ENCODE assay signal across 22 cellular contexts in genomic region chr20:62473717-62474584, GRCh38. TPM values are rescaled to one million over a fixed set of nuclear protein-coding genes. Genes with fewer than 3 reads are reported as not detected.
DNase-seq lines count a peak whose midpoint lies in the region; ATAC-seq, FAIRE-seq and TF ChIP-seq lines count a peak whose summit lies in the region.
"Had no signal": no experiment of that assay in that cellular context is flagged by ENCODE, and none has a peak within 500 bp of the region (broad histone marks: within the 10 kb centered on the region; RNA-seq: fewer than 3 reads in every experiment).

No MANE protein-coding gene starts in this region.

- H3K4me3 Mint-ChIP-seq in GM23338 (peak overlapping the region; percentile 61), WTC11 (peak overlapping the region; percentile 60), progenitor cell of endocrine pancreas (ENCODE audit: low read depth) (peak overlapping the region; percentile 55), T-cell (peak overlapping the region in 1 of 3 donors; percentile 44)
- H3K4me3 Mint-ChIP-seq: activated CD4-positive, alpha-beta T cell treated with anti-CD3 and anti-CD28 coated beads for 36 hours; activated naive CD4-positive, alpha-beta T cell treated with anti-CD3 and anti-CD28 coated beads, Interleukin-2, amount 50 U/mL, for 24 hours had no signal

- H3K4me2 ChIP-seq in GM23338 = peak overlapping the region; percentile 75

- no peak overlapping the region for H3K27ac ChIP-seq in GM23338 (ENCODE audit: low read depth)
- H3K27ac ChIP-seq: body of pancreas, SJSA1, suprapubic skin had no signal

- peaks cover 57% of the 10 kb centered on the region for H3K27me3 ChIP-seq in GM23338 (ENCODE audit: insufficient read depth)

- peak overlapping the region; percentile 64 for H3K4me3 ChIP-seq in GM23338
- H3K4me3 ChIP-seq: body of pancreas, SJSA1 had no signal

- FAIRE-seq in D721Med (lab: Jason Lieb, UNC) = no peak
- FAIRE-seq: GM18507 had no signal

- no peaks in the 10 kb centered on the region for H4K20me1 ChIP-seq in GM23338 (replicated peaks; ENCODE audit: insufficient read depth)

- DNase-seq in GM23338 (ENCODE audit: low spot score) (peak; percentile 60), WTC11 (ENCODE audit: low spot score) (peak; percentile 49), islet precursor cell (peak; percentile 78), progenitor cell of endocrine pancreas (ENCODE audit: low spot score, unreplicated experiment) (no peak), T-cell (no peak), D721Med (ENCODE audit: insufficient read length, low spot score) (no peak), NCI-H1436 treated with DMSO at 0.1 percent for 48 hours (lab: John Stamatoyannopoulos, UW) (no peak)
- no peak for DNase-seq in activated CD4-positive, alpha-beta T cell treated with anti-CD3 and anti-CD28 coated beads, Interleukin-2, amount 50 U/mL, for 1 hour
- DNase-seq: activated CD4-positive, alpha-beta T cell treated with anti-CD3 and anti-CD28 coated beads for 36 hours; AML-193; body of pancreas; head of caudate nucleus; left colon; naive thymus-derived CD8-positive, alpha-beta T cell; NCI-H2081; stimulated activated CD4-positive, alpha-beta T cell treated with anti-CD3 and anti-CD28 coated beads, Interleukin-2, amount 100 ng/mL, for 24 hours; T-helper 9 cell had no signal

- no peak overlapping the region for H3K27ac Mint-ChIP-seq in GM23338
- no peak overlapping the region for H3K27ac Mint-ChIP-seq in WTC11
- no peak overlapping the region for H3K27ac Mint-ChIP-seq in progenitor cell of endocrine pancreas
- H3K27ac Mint-ChIP-seq in T-cell = no peak overlapping the region
- H3K27ac Mint-ChIP-seq: activated CD4-positive, alpha-beta T cell treated with anti-CD3 and anti-CD28 coated beads for 36 hours; activated naive CD4-positive, alpha-beta T cell treated with anti-CD3 and anti-CD28 coated beads, Interleukin-2, amount 50 U/mL, for 24 hours had no signal

- H3K36me3 Mint-ChIP-seq in GM23338 (ENCODE audit: low read depth) (peaks cover 4% of the 10 kb centered on the region; the same call in 1 of the 3 replicates), WTC11 (no peaks in the 10 kb centered on the region), progenitor cell of endocrine pancreas (ENCODE audit: insufficient read depth) (no peaks in the 10 kb centered on the region), T-cell (no peaks in the 10 kb centered on the region)
- H3K36me3 Mint-ChIP-seq: activated naive CD4-positive, alpha-beta T cell treated with anti-CD3 and anti-CD28 coated beads, Interleukin-2, amount 50 U/mL, for 24 hours had no signal

- H3K4me1 Mint-ChIP-seq in GM23338 (peaks cover 22% of the 10 kb centered on the region), WTC11 (peaks cover 15% of the 10 kb centered on the region), progenitor cell of endocrine pancreas (ENCODE audit: low read depth) (peaks cover 17% of the 10 kb centered on the region), T-cell (peaks cover 2 to 12% (median 8%) of the 10 kb centered on the region in 3 donors)
- H3K4me1 Mint-ChIP-seq: activated CD4-positive, alpha-beta T cell treated with anti-CD3 and anti-CD28 coated beads for 36 hours had no signal

- no peaks in the 10 kb centered on the region for H3K36me3 ChIP-seq in GM23338 (ENCODE audit: insufficient read depth)
- H3K36me3 ChIP-seq: SJSA1, suprapubic skin had no signal

- POLR2A ChIA-PET in WTC11 (lab: Charles Lee) = interaction anchor here (0.7 kb wide), 1 partner anchor 10 kb away, joined by 3 read pairs; no protein-coding TSS in a partner anchor
- POLR2A ChIA-PET in T-cell (lab: Charles Lee) = no interaction called here

- CTCF ChIA-PET in WTC11 (lab: Charles Lee) = interaction anchor here (0.6 to 3.3 kb wide), 3 partner anchors 26 to 87 kb away, joined by 4 to 16 read pairs (median 4); partner anchors contain the start of gene RPS21
- CTCF ChIA-PET in T-cell (lab: Charles Lee) = interaction anchor here in 1 of 2 donors (0.6 kb wide), 1 partner anchor 26 kb away, joined by 4 read pairs; no protein-coding TSS in a partner anchor

- H3F3A ChIP-seq in GM23338 (replicated peaks; ENCODE audit: low read depth) = 0 out of 2 replicates have a peak, but pooled peaks cover 10% of the 10 kb centered on the region

- no peaks in the 10 kb centered on the region for H3K79me2 ChIP-seq in GM23338 (replicated peaks; ENCODE audit: insufficient read depth)

- peaks cover 62% of the 10 kb centered on the region for H3K27me3 Mint-ChIP-seq in GM23338 (ENCODE audit: insufficient read depth, low read depth, poor library complexity)
- H3K27me3 Mint-ChIP-seq in WTC11 (ENCODE audit: low read depth) = peaks cover 62% of the 10 kb centered on the region
- H3K27me3 Mint-ChIP-seq in progenitor cell of endocrine pancreas = peaks cover 44% of the 10 kb centered on the region
- peaks cover 42 to 55% of the 10 kb centered on the region in 2 donors for H3K27me3 Mint-ChIP-seq in T-cell

- TF ChIP-seq CTCF in GM23338 (conservative IDR thresholded peaks at IDR 0.05; ENCODE audit: low read depth in 2 of 2) (no peak), WTC11 (IDR thresholded peaks at IDR 0.05) (no peak), progenitor cell of endocrine pancreas (IDR thresholded peaks at IDR 0.05; ENCODE audit: unreplicated experiment) (no peak), D721Med (IDR thresholded peaks at IDR 0.05; ENCODE audit: insufficient read depth, missing control alignments) (no peak)

- peak overlapping the region; percentile 29; the same call in 1 of the 2 replicates for H2AFZ ChIP-seq in GM23338

- 0 out of 3 replicates have a peak, but pooled peaks cover 3% of the 10 kb centered on the region for H3K9me3 Mint-ChIP-seq in GM23338
- no peaks in the 10 kb centered on the region for H3K9me3 Mint-ChIP-seq in WTC11
- no peaks in the 10 kb centered on the region for H3K9me3 Mint-ChIP-seq in progenitor cell of endocrine pancreas (ENCODE audit: low read depth)
- H3K9me3 Mint-ChIP-seq in T-cell = no peaks in the 10 kb centered on the region
- H3K9me3 Mint-ChIP-seq: activated naive CD4-positive, alpha-beta T cell treated with anti-CD3 and anti-CD28 coated beads, Interleukin-2, amount 50 U/mL, for 24 hours; naive thymus-derived CD8-positive, alpha-beta T cell had no signal

- peaks cover 8% of the 10 kb centered on the region for H3K4me1 ChIP-seq in GM23338 (ENCODE audit: insufficient read depth)
- H3K4me1 ChIP-seq: SJSA1 had no signal

- ATAC-seq in GM23338 (peak; percentile 14), WTC11 (no peak; the same call in 1 of the 2 replicates), T-cell (replicated peaks in 1 of 4) (no peak)
- ATAC-seq: activated CD4-positive, alpha-beta T cell treated with anti-CD3 and anti-CD28 coated beads for 36 hours; body of pancreas; left colon; naive thymus-derived CD8-positive, alpha-beta T cell had no signal

- H3K9me2 ChIP-seq in GM23338 (ENCODE audit: insufficient read depth) = no peaks in the 10 kb centered on the region

TF ChIP-seq in WTC11, 78 proteins besides CTCF, POLR2A, EP300 and RAD21 (continues in another document):
- TF ChIP-seq PREB (CRISPR knock-in tag; IDR thresholded peaks at IDR 0.05; ENCODE audit: borderline replicate concordance) = no peak
- TF ChIP-seq SMAD4 (CRISPR knock-in tag; IDR thresholded peaks at IDR 0.05) = no peak
- no peak for TF ChIP-seq ZNF532 (CRISPR knock-in tag; IDR thresholded peaks at IDR 0.05; ENCODE audit: borderline replicate concordance)

RNA-seq across cellular contexts. Expression of gene GATA5, which starts 1.8 kb away (rescaled TPM):
- total RNA-seq in GM23338 (2014; rRNA removed; shearing (Covaris generic)) = 0.73 and 1.2 TPM in 2 replicates
- 0.31 and 0.60 TPM in 2 replicates for polyA plus RNA-seq in GM23338 (2016; fragmentation: Nextera tagmentation; extraction: Ambion mirVana)
- total RNA-seq in WTC11 (2021) (1.4 to 2.3 TPM (median 1.6 TPM) in 3 replicates), progenitor cell of endocrine pancreas (3.8 and 4.8 TPM in 2 replicates), T-cell (not detected)
- total RNA-seq: activated CD4-positive, alpha-beta T cell treated with anti-CD3 and anti-CD28 coated beads for 36 hours; body of pancreas; left colon; naive thymus-derived CD8-positive, alpha-beta T cell; OCI-LY7; SJSA1 had no signal
- polyA plus RNA-seq: naive thymus-derived CD8-positive, alpha-beta T cell had no signal

RNA-seq across cellular contexts. Expression of gene RBBP8NL, which starts 46.6 kb away (rescaled TPM):
- total RNA-seq in GM23338 (2014; rRNA removed; shearing (Covaris generic)) = 0.66 and 1.1 TPM in 2 replicates
- polyA plus RNA-seq in GM23338 (2016; fragmentation: Nextera tagmentation; extraction: Ambion mirVana) = 0.10 and 0.64 TPM in 2 replicates
- total RNA-seq in WTC11 (2021) (0.99 to 1.5 TPM (median 1.4 TPM) in 3 replicates), progenitor cell of endocrine pancreas (14.4 and 17.5 TPM in 2 replicates), T-cell (not detected)
- total RNA-seq: activated CD4-positive, alpha-beta T cell treated with anti-CD3 and anti-CD28 coated beads for 36 hours; naive thymus-derived CD8-positive, alpha-beta T cell; OCI-LY7; SJSA1 had no signal
- polyA plus RNA-seq: naive thymus-derived CD8-positive, alpha-beta T cell had no signal

Comparison
In these comparisons a context has a peak if more than half of its experiments do, and no peak if none do; other contexts are left out.
1. DNase-seq: peak in GM23338 (single experiment), WTC11 (single experiment) and islet precursor cell (single experiment); none in progenitor cell of endocrine pancreas (single experiment), T-cell (0 of 34), D721Med (single experiment), activated CD4-positive, alpha-beta T cell treated with anti-CD3 and anti-CD28 coated beads, Interleukin-2, amount 50 U/mL, for 1 hour (single experiment) and NCI-H1436 treated with DMSO at 0.1 percent for 48 hours (single experiment).